10 cellular contexts compared by ENCODE assay signal in the genomic region with DNA sequence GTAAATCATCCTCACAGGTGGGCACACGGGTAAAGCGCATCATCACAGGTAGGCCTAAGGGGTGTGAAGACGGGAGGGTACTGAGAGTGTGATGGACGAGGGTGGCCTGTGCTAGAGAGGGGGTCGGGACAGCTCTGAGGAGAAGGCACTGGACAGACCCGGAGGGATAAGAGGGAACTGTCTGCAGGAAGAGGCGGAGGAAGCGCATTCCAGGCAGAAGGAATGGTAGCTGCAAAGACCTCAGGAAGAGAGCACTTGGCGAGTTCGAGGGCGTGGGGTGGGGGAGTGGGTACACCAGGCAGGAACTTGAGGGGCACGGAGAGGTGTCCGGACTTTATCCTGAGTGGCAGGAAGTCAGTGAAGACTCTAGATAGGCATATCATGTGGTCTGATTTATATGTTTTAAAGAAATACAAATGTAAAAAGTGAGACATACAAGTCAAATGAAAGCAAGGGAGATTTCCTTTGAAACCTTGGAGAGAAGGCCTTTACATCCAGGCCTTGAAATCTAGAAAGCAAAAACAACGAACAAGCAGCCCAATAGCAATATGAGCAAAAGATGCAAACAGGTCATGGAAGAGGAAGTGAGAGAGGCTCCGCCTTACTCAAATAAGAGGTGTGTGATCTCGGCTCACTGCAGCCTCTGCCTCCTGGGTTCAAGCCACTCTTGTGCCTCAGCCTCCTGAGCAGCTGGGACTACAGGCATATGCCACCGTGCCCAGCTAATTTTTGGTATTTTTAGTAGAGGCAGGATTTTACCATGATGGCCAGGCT.
A peak's percentile ranks its signal among the peaks of the same experiment; 100 is the strongest.
DNase-seq lines count a peak whose midpoint lies in the region; ATAC-seq lines count a peak whose summit lies in the region.
"Had no signal": no experiment of that assay in that cellular context is flagged by ENCODE, and none has a peak within 500 bp of the region (broad histone marks: within the 10 kb centered on the region; RNA-seq: fewer than 3 reads in every experiment).

No MANE protein-coding gene starts in this region.

- H3K9ac ChIP-seq in mucosa of stomach (ENCODE audit: low read length) = peak overlapping the region; percentile 18
- H3K9ac ChIP-seq: parathyroid adenoma had no signal

- DNase-seq in DMS53 (lab: John Stamatoyannopoulos, UW) (peak; percentile 23), DMS53 treated with DMSO at 0.1 percent for 48 hours (lab: John Stamatoyannopoulos, UW; ENCODE audit: unreplicated experiment) (no peak), OCI-M1 (lab: John Stamatoyannopoulos, UW) (peak; percentile 79), NCI-H146 treated with DMSO at 0.1 percent for 48 hours (lab: John Stamatoyannopoulos, UW; ENCODE audit: unreplicated experiment) (no peak), HAP-1 (ENCODE audit: low spot score in 2 of 2) (no peak)
- no peak for DNase-seq in stimulated activated CD4-positive, alpha-beta T cell treated with anti-CD3 and anti-CD28 coated beads, Interleukin-4, amount 100 ng/mL, for 4 hours

- H3K9me3 ChIP-seq in mucosa of stomach (ENCODE audit: control insufficient read depth, low read length) = no peaks in the 10 kb centered on the region
- no peaks in the 10 kb centered on the region for H3K9me3 ChIP-seq in HAP-1

- no peaks in the 10 kb centered on the region for H3K36me3 ChIP-seq in mucosa of stomach (ENCODE audit: control insufficient read depth, insufficient read depth, low read length)
- H3K36me3 ChIP-seq in HAP-1 (replicated peaks) = no peaks in the 10 kb centered on the region

- ATAC-seq in HG02884 (IDR thresholded peaks at IDR 0.05; ENCODE audit: unreplicated experiment) = peak; percentile 46

- H3K4me3 ChIP-seq in mucosa of stomach (ENCODE audit: low read length) (no peak overlapping the region), HAP-1 (no peak overlapping the region)
- H3K4me3 ChIP-seq: SK-N-MC had no signal

- in situ Hi-C loops in HAP-1 (cut with MboI; ENCODE audit: low sequenced_read_pairs) = no loop called here

- H3K27me3 ChIP-seq in mucosa of stomach (ENCODE audit: control insufficient read depth, insufficient read depth, low read length) (no peaks in the 10 kb centered on the region), HAP-1 (ENCODE audit: low read depth) (no peaks in the 10 kb centered on the region)

- H3K4me1 ChIP-seq in mucosa of stomach (ENCODE audit: control insufficient read depth, insufficient read depth, low read length) (peaks cover 17% of the 10 kb centered on the region), HAP-1 (peaks cover 4% of the 10 kb centered on the region; the same call in 1 of the 2 replicates)
- H3K4me1 ChIP-seq: parathyroid adenoma had no signal

Comparison
In these comparisons a context has a peak if more than half of its experiments do, and no peak if none do; other contexts are left out.
1. DNase-seq: peak in DMS53 (single experiment) and OCI-M1 (single experiment); none in DMS53 treated with DMSO at 0.1 percent for 48 hours (single experiment), NCI-H146 treated with DMSO at 0.1 percent for 48 hours (single experiment), stimulated activated CD4-positive, alpha-beta T cell treated with anti-CD3 and anti-CD28 coated beads, Interleukin-4, amount 100 ng/mL, for 4 hours (0 of 2) and HAP-1 (0 of 2).